1 cellular context compared by ENCODE assay signal in genomic region chr3:138945646-138946553, GRCh38.
TF ChIP-seq lines count a peak whose summit lies in the region.

No MANE protein-coding gene starts in this region.

TF ChIP-seq in H1, 55 proteins besides CTCF, POLR2A, EP300 and RAD21 (continued from another document):
- TF ChIP-seq TAF7 (optimal IDR thresholded peaks at IDR 0.05; ENCODE audit: borderline replicate concordance, low read depth, low read length) (no peak), SP2 (IDR thresholded peaks at IDR 0.05; ENCODE audit: low read length) (no peak), JUND (IDR thresholded peaks at IDR 0.05; ENCODE audit: low read length) (no peak), KDM1A (IDR thresholded peaks at IDR 0.05; ENCODE audit: borderline replicate concordance, low read length) (no peak), PHF8 (conservative IDR thresholded peaks at IDR 0.05; ENCODE audit: low read depth, low read length) (peak; percentile 36; the same call in 1 of the 2 replicates), CEBPB (IDR thresholded peaks at IDR 0.05; ENCODE audit: low read depth, low read length) (no peak), NANOG (IDR thresholded peaks at IDR 0.05; ENCODE audit: insufficient read depth, low read depth, low read length, poor library complexity, severe bottlenecking) (no peak), SAP30 (IDR thresholded peaks at IDR 0.05; ENCODE audit: insufficient read depth, insufficient replicate concordance, low read length) (no peak), SP1 (IDR thresholded peaks at IDR 0.05; ENCODE audit: low read depth, low read length) (no peak), RNF2 (IDR thresholded peaks at IDR 0.05; ENCODE audit: borderline replicate concordance, low read depth, low read length, missing control alignments, poor library complexity, severe bottlenecking) (no peak), KDM4A (IDR thresholded peaks at IDR 0.05; ENCODE audit: low read depth, low read length, severe bottlenecking) (no peak), CHD1 (IDR thresholded peaks at IDR 0.05; ENCODE audit: low read depth, low read length) (no peak), HDAC6 (IDR thresholded peaks at IDR 0.05; ENCODE audit: low read depth, low read length) (no peak), GABPA (IDR thresholded peaks at IDR 0.05; ENCODE audit: borderline replicate concordance, insufficient read depth, low read length) (peak; percentile 31; the same call in 1 of the 2 replicates), ZNF274 (IDR thresholded peaks at IDR 0.05; ENCODE audit: borderline replicate concordance, extremely low read depth, low read length) (no peak), CHD7 (IDR thresholded peaks at IDR 0.05; ENCODE audit: insufficient replicate concordance, low read length) (no peak), TBP (IDR thresholded peaks at IDR 0.05; ENCODE audit: low read depth, low read length) (no peak), TAF1 (IDR thresholded peaks at IDR 0.05; ENCODE audit: low read depth, low read length) (no peak; the same call in 1 of the 2 replicates)
- TF ChIP-seq, protein P1, sequence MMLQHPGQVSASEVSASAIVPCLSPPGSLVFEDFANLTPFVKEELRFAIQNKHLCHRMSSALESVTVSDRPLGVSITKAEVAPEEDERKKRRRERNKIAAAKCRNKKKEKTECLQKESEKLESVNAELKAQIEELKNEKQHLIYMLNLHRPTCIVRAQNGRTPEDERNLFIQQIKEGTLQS (IDR thresholded peaks at IDR 0.05; ENCODE audit: insufficient read depth, low read depth, low read length), result no peak
- TF ChIP-seq, protein P2, sequence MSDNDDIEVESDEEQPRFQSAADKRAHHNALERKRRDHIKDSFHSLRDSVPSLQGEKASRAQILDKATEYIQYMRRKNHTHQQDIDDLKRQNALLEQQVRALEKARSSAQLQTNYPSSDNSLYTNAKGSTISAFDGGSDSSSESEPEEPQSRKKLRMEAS (IDR thresholded peaks at IDR 0.05), result no peak; the same call in 1 of the 2 replicates
